ENCODE assay signal across 1 cellular context in the genomic region with DNA sequence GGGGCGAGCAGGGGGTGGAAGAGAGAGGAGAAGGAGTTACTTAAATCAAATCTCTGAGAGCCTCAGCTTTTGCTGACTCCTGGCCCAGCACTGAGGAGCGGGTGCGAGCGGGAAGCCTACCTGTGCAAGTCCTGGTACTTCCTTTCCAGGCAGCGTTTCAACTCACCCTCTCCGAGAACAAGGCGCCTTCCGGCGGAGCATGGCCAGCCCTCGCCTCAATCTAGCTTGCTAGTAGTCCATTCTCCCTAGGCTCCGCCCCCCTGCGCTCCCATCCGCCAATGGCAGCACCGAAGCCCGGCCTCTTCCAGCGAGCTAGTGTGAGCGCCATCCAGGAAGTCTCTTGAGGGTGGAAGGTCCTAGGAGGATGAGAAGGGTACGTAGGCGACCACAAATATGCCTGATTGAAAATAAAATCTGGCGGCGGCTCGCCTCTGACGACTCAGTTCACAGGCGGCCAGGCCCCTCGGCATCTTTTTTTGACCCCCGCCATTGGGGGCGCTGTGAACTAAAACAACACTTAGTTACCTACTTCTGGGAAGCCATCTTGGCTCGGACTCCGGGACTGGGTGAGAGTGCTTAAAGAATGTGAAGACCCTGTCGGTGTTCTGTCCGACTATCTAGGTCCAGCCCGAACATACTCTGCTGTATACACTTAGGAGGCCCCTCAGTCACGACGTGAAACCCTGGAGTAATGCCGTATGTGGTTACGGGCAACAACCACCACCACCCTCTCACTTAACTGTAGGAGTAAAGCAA.
TF ChIP-seq lines count a peak whose summit lies in the region.

A gene with protein sequence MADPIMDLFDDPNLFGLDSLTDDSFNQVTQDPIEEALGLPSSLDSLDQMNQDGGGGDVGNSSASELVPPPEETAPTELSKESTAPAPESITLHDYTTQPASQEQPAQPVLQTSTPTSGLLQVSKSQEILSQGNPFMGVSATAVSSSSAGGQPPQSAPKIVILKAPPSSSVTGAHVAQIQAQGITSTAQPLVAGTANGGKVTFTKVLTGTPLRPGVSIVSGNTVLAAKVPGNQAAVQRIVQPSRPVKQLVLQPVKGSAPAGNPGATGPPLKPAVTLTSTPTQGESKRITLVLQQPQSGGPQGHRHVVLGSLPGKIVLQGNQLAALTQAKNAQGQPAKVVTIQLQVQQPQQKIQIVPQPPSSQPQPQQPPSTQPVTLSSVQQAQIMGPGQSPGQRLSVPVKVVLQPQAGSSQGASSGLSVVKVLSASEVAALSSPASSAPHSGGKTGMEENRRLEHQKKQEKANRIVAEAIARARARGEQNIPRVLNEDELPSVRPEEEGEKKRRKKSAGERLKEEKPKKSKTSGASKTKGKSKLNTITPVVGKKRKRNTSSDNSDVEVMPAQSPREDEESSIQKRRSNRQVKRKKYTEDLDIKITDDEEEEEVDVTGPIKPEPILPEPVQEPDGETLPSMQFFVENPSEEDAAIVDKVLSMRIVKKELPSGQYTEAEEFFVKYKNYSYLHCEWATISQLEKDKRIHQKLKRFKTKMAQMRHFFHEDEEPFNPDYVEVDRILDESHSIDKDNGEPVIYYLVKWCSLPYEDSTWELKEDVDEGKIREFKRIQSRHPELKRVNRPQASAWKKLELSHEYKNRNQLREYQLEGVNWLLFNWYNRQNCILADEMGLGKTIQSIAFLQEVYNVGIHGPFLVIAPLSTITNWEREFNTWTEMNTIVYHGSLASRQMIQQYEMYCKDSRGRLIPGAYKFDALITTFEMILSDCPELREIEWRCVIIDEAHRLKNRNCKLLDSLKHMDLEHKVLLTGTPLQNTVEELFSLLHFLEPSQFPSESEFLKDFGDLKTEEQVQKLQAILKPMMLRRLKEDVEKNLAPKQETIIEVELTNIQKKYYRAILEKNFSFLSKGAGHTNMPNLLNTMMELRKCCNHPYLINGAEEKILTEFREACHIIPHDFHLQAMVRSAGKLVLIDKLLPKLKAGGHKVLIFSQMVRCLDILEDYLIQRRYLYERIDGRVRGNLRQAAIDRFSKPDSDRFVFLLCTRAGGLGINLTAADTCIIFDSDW (N-terminal part only) (minus strand): TSS at position 212 of the 756 bp plus-strand sequence. CDS start 24,480 bp downstream, outside the sequence.

TF ChIP-seq in K562, 482 proteins besides CTCF, POLR2A, EP300 and RAD21 (continued from another document and continues in another):
- TF ChIP-seq ARID3A (IDR thresholded peaks at IDR 0.05; ENCODE audit: borderline replicate concordance, low read depth, low read length) (no peak), CHCHD3 (CRISPR knock-in tag; IDR thresholded peaks at IDR 0.05) (no peak), ZEB2 (IDR thresholded peaks at IDR 0.05) (no peak), ZKSCAN1 (IDR thresholded peaks at IDR 0.05; ENCODE audit: low read depth, low read length) (0 out of 2 replicates have a peak, but pooled peaks have one; percentile 6), MBD2 (IDR thresholded peaks at IDR 0.05; ENCODE audit: borderline replicate concordance, low read depth) (peak; percentile 62), ZNF174 (CRISPR knock-in tag; IDR thresholded peaks at IDR 0.05) (no peak), GABPA (tag; conservative IDR thresholded peaks at IDR 0.05; ENCODE audit: low read depth) (peak; percentile 87), IRF2 (CRISPR knock-in tag; IDR thresholded peaks at IDR 0.05) (no peak), HNRNPH1 (optimal IDR thresholded peaks at IDR 0.05; ENCODE audit: low read depth, low read length) (no peak), BACH1 (tag; IDR thresholded peaks at IDR 0.05) (no peak), ZNF212 (CRISPR knock-in tag; IDR thresholded peaks at IDR 0.05) (no peak), ZNF586 (CRISPR knock-in tag; conservative IDR thresholded peaks at IDR 0.05) (no peak), ZFP91 (CRISPR knock-in tag; IDR thresholded peaks at IDR 0.05) (no peak), SMAD3 (CRISPR knock-in tag; conservative IDR thresholded peaks at IDR 0.05) (no peak), MAFG (tag; conservative IDR thresholded peaks at IDR 0.05) (no peak), CREB1 (IDR thresholded peaks at IDR 0.05) (no peak), CREB1 (CRISPR knock-in tag; IDR thresholded peaks at IDR 0.05) (no peak; the same call in 1 of the 2 replicates), HDAC1 (IDR thresholded peaks at IDR 0.05) (peak in 1 of 2 experiments; percentile 50; a peak in 1 of 4 replicates), RBM39 (optimal IDR thresholded peaks at IDR 0.05; ENCODE audit: low read depth, low read length) (no peak), PTBP1 (IDR thresholded peaks at IDR 0.05; ENCODE audit: low read depth, low read length) (no peak), SOX6 (IDR thresholded peaks at IDR 0.05) (peak; percentile 10; the same call in 1 of the 2 replicates), ZNF444 (CRISPR knock-in tag; IDR thresholded peaks at IDR 0.05) (no peak), ZNF146 (CRISPR knock-in tag; IDR thresholded peaks at IDR 0.05; ENCODE audit: unreplicated experiment) (no peak), HMG20A (CRISPR knock-in tag; conservative IDR thresholded peaks at IDR 0.05) (no peak), HDAC8 (tag; IDR thresholded peaks at IDR 0.05) (no peak), TEAD2 (tag; IDR thresholded peaks at IDR 0.05) (no peak), TCF3 (CRISPR knock-in tag; IDR thresholded peaks at IDR 0.05) (0 out of 2 replicates have a peak, but pooled peaks have one; percentile 4), SRSF3 (IDR thresholded peaks at IDR 0.05; ENCODE audit: insufficient read depth, low read length) (no peak), ZNF140 (CRISPR knock-in tag; IDR thresholded peaks at IDR 0.05) (no peak), ZNF253 (CRISPR knock-in tag; conservative IDR thresholded peaks at IDR 0.05) (no peak)
- TF ChIP-seq, protein P1, sequence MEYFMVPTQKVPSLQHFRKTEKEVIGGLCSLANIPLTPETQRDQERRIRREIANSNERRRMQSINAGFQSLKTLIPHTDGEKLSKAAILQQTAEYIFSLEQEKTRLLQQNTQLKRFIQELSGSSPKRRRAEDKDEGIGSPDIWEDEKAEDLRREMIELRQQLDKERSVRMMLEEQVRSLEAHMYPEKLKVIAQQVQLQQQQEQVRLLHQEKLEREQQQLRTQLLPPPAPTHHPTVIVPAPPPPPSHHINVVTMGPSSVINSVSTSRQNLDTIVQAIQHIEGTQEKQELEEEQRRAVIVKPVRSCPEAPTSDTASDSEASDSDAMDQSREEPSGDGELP (CRISPR knock-in tag; IDR thresholded peaks at IDR 0.05; ENCODE audit: borderline replicate concordance), result peak; percentile 61; the same call in 1 of the 2 replicates
- TF ChIP-seq, protein P2, sequence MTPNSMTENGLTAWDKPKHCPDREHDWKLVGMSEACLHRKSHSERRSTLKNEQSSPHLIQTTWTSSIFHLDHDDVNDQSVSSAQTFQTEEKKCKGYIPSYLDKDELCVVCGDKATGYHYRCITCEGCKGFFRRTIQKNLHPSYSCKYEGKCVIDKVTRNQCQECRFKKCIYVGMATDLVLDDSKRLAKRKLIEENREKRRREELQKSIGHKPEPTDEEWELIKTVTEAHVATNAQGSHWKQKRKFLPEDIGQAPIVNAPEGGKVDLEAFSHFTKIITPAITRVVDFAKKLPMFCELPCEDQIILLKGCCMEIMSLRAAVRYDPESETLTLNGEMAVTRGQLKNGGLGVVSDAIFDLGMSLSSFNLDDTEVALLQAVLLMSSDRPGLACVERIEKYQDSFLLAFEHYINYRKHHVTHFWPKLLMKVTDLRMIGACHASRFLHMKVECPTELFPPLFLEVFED (CRISPR knock-in tag; conservative IDR thresholded peaks at IDR 0.05), result no peak
- TF ChIP-seq, protein P3, sequence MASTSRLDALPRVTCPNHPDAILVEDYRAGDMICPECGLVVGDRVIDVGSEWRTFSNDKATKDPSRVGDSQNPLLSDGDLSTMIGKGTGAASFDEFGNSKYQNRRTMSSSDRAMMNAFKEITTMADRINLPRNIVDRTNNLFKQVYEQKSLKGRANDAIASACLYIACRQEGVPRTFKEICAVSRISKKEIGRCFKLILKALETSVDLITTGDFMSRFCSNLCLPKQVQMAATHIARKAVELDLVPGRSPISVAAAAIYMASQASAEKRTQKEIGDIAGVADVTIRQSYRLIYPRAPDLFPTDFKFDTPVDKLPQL (IDR thresholded peaks at IDR 0.05; ENCODE audit: extremely low read depth, insufficient read length), result peak; percentile 70
- TF ChIP-seq, protein P4, sequence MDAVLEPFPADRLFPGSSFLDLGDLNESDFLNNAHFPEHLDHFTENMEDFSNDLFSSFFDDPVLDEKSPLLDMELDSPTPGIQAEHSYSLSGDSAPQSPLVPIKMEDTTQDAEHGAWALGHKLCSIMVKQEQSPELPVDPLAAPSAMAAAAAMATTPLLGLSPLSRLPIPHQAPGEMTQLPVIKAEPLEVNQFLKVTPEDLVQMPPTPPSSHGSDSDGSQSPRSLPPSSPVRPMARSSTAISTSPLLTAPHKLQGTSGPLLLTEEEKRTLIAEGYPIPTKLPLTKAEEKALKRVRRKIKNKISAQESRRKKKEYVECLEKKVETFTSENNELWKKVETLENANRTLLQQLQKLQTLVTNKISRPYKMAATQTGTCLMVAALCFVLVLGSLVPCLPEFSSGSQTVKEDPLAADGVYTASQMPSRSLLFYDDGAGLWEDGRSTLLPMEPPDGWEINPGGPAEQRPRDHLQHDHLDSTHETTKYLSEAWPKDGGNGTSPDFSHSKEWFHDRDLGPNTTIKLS (IDR thresholded peaks at IDR 0.05; ENCODE audit: borderline replicate concordance, low read depth), result 0 out of 2 replicates have a peak, but pooled peaks have one; percentile 41
- TF ChIP-seq, protein P5, sequence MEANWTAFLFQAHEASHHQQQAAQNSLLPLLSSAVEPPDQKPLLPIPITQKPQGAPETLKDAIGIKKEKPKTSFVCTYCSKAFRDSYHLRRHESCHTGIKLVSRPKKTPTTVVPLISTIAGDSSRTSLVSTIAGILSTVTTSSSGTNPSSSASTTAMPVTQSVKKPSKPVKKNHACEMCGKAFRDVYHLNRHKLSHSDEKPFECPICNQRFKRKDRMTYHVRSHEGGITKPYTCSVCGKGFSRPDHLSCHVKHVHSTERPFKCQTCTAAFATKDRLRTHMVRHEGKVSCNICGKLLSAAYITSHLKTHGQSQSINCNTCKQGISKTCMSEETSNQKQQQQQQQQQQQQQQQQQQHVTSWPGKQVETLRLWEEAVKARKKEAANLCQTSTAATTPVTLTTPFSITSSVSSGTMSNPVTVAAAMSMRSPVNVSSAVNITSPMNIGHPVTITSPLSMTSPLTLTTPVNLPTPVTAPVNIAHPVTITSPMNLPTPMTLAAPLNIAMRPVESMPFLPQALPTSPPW (CRISPR knock-in tag; IDR thresholded peaks at IDR 0.05), result peak; percentile 40; the same call in 1 of the 2 replicates
- TF ChIP-seq, protein P6, sequence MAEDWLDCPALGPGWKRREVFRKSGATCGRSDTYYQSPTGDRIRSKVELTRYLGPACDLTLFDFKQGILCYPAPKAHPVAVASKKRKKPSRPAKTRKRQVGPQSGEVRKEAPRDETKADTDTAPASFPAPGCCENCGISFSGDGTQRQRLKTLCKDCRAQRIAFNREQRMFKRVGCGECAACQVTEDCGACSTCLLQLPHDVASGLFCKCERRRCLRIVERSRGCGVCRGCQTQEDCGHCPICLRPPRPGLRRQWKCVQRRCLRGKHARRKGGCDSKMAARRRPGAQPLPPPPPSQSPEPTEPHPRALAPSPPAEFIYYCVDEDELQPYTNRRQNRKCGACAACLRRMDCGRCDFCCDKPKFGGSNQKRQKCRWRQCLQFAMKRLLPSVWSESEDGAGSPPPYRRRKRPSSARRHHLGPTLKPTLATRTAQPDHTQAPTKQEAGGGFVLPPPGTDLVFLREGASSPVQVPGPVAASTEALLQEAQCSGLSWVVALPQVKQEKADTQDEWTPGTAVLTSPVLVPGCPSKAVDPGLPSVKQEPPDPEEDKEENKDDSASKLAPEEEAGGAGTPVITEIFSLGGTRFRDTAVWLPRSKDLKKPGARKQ (CRISPR knock-in tag; IDR thresholded peaks at IDR 0.05), result no peak
- TF ChIP-seq, protein P7, sequence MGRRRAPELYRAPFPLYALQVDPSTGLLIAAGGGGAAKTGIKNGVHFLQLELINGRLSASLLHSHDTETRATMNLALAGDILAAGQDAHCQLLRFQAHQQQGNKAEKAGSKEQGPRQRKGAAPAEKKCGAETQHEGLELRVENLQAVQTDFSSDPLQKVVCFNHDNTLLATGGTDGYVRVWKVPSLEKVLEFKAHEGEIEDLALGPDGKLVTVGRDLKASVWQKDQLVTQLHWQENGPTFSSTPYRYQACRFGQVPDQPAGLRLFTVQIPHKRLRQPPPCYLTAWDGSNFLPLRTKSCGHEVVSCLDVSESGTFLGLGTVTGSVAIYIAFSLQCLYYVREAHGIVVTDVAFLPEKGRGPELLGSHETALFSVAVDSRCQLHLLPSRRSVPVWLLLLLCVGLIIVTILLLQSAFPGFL (CRISPR knock-in tag; IDR thresholded peaks at IDR 0.05), result no peak
